In genomic region chr1:23567996-23568607, GRCh38 we compare ENCODE assay signal across 10 cellular contexts. TPM values are rescaled to one million over a fixed set of nuclear protein-coding genes. Genes with fewer than 3 reads are reported as not detected.
DNase-seq lines count a peak whose midpoint lies in the region; ATAC-seq and TF ChIP-seq lines count a peak whose summit lies in the region.
"Had no signal": no experiment of that assay in that cellular context is flagged by ENCODE, and none has a peak within 500 bp of the region (broad histone marks: within the 10 kb centered on the region; RNA-seq: fewer than 3 reads in every experiment).

No MANE protein-coding gene starts in this region.

- intact Hi-C loops in CD14-positive monocyte (cut with micrococcal nuclease) = no loop called here

- no peaks in the 10 kb centered on the region for H3K36me3 ChIP-seq in SJSA1

- peaks cover 26% of the 10 kb centered on the region for H3K4me1 Mint-ChIP-seq in CD14-positive monocyte

- peak overlapping the region; percentile 70 to 92 for H3K4me3 Mint-ChIP-seq in CD14-positive monocyte

- DNase-seq in CD14-positive monocyte (ENCODE audit: low spot score) (no peak), SJSA1 (ENCODE audit: low read depth in 1 of 2, low spot score in 2 of 2) (no peak), foreskin fibroblast (no peak), nucleus accumbens (lab: John Stamatoyannopoulos, UW) (peak in 50 of 56 donors; percentile 16 to 89 (median 60)), COLO829 (ENCODE audit: low spot score) (no peak)

- ATAC-seq in HG02588 (IDR thresholded peaks at IDR 0.05; ENCODE audit: unreplicated experiment) (no peak), HG03439 (IDR thresholded peaks at IDR 0.05; ENCODE audit: unreplicated experiment) (no peak), HG03565 (IDR thresholded peaks at IDR 0.05; ENCODE audit: unreplicated experiment) (no peak)
- ATAC-seq: HCT116 had no signal

- peaks cover 72 to 90% (median 83%) of the 10 kb centered on the region in 3 donors for H3K27me3 Mint-ChIP-seq in CD14-positive monocyte (ENCODE audit: low read depth in 3 of 3)

- H3K36me3 Mint-ChIP-seq in CD14-positive monocyte = peaks cover 0 to 8% of the 10 kb centered on the region in 2 donors

- H3K27ac Mint-ChIP-seq in CD14-positive monocyte = peak overlapping the region in 5 of 7 donors; percentile 34 to 84 (median 69)

- peak overlapping the region; percentile 90 for H3K27ac ChIP-seq in SJSA1
- H3K27ac ChIP-seq: epithelial cell of prostate had no signal

- no peaks in the 10 kb centered on the region for H3K27me3 ChIP-seq in SJSA1 (replicated peaks)

- TF ChIP-seq CTCF in CD14-positive monocyte (IDR thresholded peaks at IDR 0.05) (no peak), foreskin fibroblast (IDR thresholded peaks at IDR 0.05; ENCODE audit: low read depth, low read length) (no peak)

- H3K9me3 ChIP-seq in SJSA1 (replicated peaks) = no peaks in the 10 kb centered on the region

- peaks cover 2 to 21% (median 15%) of the 10 kb centered on the region in 7 donors for H3K9me3 Mint-ChIP-seq in CD14-positive monocyte

- H3K4me1 ChIP-seq in SJSA1 (replicated peaks) = peaks cover 36% of the 10 kb centered on the region

- H3K4me3 ChIP-seq in SJSA1 (peak overlapping the region; percentile 51), foreskin fibroblast (ENCODE audit: low read depth in 1 of 2, low read length in 2 of 2) (peak overlapping the region; percentile 54 to 59)

RNA-seq across cellular contexts. Expression of gene ID3, which starts 8.8 kb away (rescaled TPM):
- polyA plus RNA-seq in CD14-positive monocyte = 1 to 10 TPM; 1.1 to 2.5 TPM
- total RNA-seq in SJSA1 (2014; rRNA removed; shearing (Covaris generic)) = 400 and 615 TPM in 2 replicates

RNA-seq across cellular contexts. Expression of gene E2F2, which starts 37.1 kb away (rescaled TPM):
- 1 to 10 TPM in 1 of 2 donors, under 1 TPM in 1; 0.24 to 1.8 TPM for polyA plus RNA-seq in CD14-positive monocyte
- total RNA-seq in SJSA1 (2014; rRNA removed; shearing (Covaris generic)) = 7.3 and 12.3 TPM in 2 replicates

Comparison
In these comparisons a context has a peak if more than half of its experiments do, and no peak if none do; other contexts are left out.
1. DNase-seq: peak in nucleus accumbens (50 of 56); none in CD14-positive monocyte (single experiment), SJSA1 (0 of 2), foreskin fibroblast (0 of 2) and COLO829 (single experiment).